Comparison of ENCODE assay signal across 13 cellular contexts in genomic region chr3:193857996-193858395, GRCh38.
DNase-seq lines count a peak whose midpoint lies in the region; ATAC-seq and TF ChIP-seq lines count a peak whose summit lies in the region.
"Had no signal": no experiment of that assay in that cellular context is flagged by ENCODE, and none has a peak within 500 bp of the region (broad histone marks: within the 10 kb centered on the region; RNA-seq: fewer than 3 reads in every experiment).

No MANE protein-coding gene starts in this region.

- no peaks in the 10 kb centered on the region for H3K9me3 ChIP-seq in Loucy (ENCODE audit: insufficient read depth, low read depth, low read length)
- H3K9me3 ChIP-seq in body of pancreas, result no peaks in the 10 kb centered on the region
- no peaks in the 10 kb centered on the region for H3K9me3 ChIP-seq in left lung

- CTCF ChIA-PET in activated CD8-positive, alpha-beta T cell treated with anti-CD3 and anti-CD28 coated beads, Interleukin-2, amount 10 ng/mL, durations not matched to agents 7 days and 5 days (lab: Charles Lee), result no interaction called here

- H3K4me2 ChIP-seq in Loucy (ENCODE audit: low read depth, low read length, poor library complexity, severe bottlenecking), result peak overlapping the region; percentile 4

- peaks cover 62% of the 10 kb centered on the region for H3K4me1 ChIP-seq in Loucy (ENCODE audit: insufficient read depth, low read length, poor library complexity, severe bottlenecking)
- H3K4me1 ChIP-seq in body of pancreas, result peaks cover 10% of the 10 kb centered on the region
- H3K4me1 ChIP-seq in left lung, result peaks cover 0 to 4% of the 10 kb centered on the region in 2 donors

- H3K27ac Mint-ChIP-seq in immature natural killer cell, result no peak overlapping the region
- H3K27ac Mint-ChIP-seq in activated CD8-positive, alpha-beta T cell treated with anti-CD3 and anti-CD28 coated beads, Interleukin-2, amount 10 ng/mL, durations not matched to agents 7 days and 5 days, result no peak overlapping the region
- H3K27ac Mint-ChIP-seq: IgD-negative memory B cell had no signal

- H3F3A ChIP-seq in Loucy (ENCODE audit: low read depth), result no peaks in the 10 kb centered on the region

- peaks cover 0 to 2% (median 0%) of the 10 kb centered on the region in 6 donors for H3K9me3 Mint-ChIP-seq in immature natural killer cell
- no peaks in the 10 kb centered on the region for H3K9me3 Mint-ChIP-seq in activated CD8-positive, alpha-beta T cell treated with anti-CD3 and anti-CD28 coated beads, Interleukin-2, amount 10 ng/mL, durations not matched to agents 7 days and 5 days (ENCODE audit: insufficient read depth)
- H3K9me3 Mint-ChIP-seq: CD8-positive, alpha-beta memory T cell had no signal

- no peak overlapping the region for H3K9ac ChIP-seq in Loucy (ENCODE audit: low read depth, low read length, poor library complexity, severe bottlenecking)

- no peaks in the 10 kb centered on the region for H3K79me2 ChIP-seq in Loucy (ENCODE audit: insufficient read depth, low read length)

- WGBS in body of pancreas, 2 donors, result 70 to 74% methylated on average over 3 of the region's 3 CpGs

- H3K27me3 ChIP-seq in Loucy (ENCODE audit: insufficient read depth, low read length, poor library complexity, severe bottlenecking) (no peaks in the 10 kb centered on the region), body of pancreas (no peaks in the 10 kb centered on the region), left lung (no peaks in the 10 kb centered on the region)

- ATAC-seq in body of pancreas, result peak; percentile 66
- ATAC-seq in left lung, result peak; percentile 67
- ATAC-seq in activated CD8-positive, alpha-beta T cell treated with anti-CD3 and anti-CD28 coated beads, Interleukin-2, amount 10 ng/mL, durations not matched to agents 7 days and 5 days, result no peak
- no peak for ATAC-seq in HG02759 (IDR thresholded peaks at IDR 0.05; ENCODE audit: unreplicated experiment)

- TF ChIP-seq POLR2A in body of pancreas (IDR thresholded peaks at IDR 0.05), result no peak

- no peaks in the 10 kb centered on the region for H3K4me1 Mint-ChIP-seq in immature natural killer cell
- no peaks in the 10 kb centered on the region for H3K4me1 Mint-ChIP-seq in activated CD8-positive, alpha-beta T cell treated with anti-CD3 and anti-CD28 coated beads, Interleukin-2, amount 10 ng/mL, durations not matched to agents 7 days and 5 days (ENCODE audit: low read depth)
- H3K4me1 Mint-ChIP-seq: CD8-positive, alpha-beta memory T cell had no signal

- H2AFZ ChIP-seq in Loucy (ENCODE audit: low read length), result no peak overlapping the region

- no peaks in the 10 kb centered on the region for H3K9me2 ChIP-seq in Loucy (replicated peaks; ENCODE audit: low read depth, low read length)

- no peaks in the 10 kb centered on the region for H4K20me1 ChIP-seq in Loucy (ENCODE audit: insufficient read depth, low read length, poor library complexity, severe bottlenecking)

- no peak overlapping the region for H3K27ac ChIP-seq in body of pancreas
- H3K27ac ChIP-seq in left lung, result no peak overlapping the region
- H3K27ac ChIP-seq: brain microvascular endothelial cell had no signal

- H3K27me3 Mint-ChIP-seq in immature natural killer cell (ENCODE audit: low read depth in 3 of 3), result peaks cover 1 to 2% (median 1%) of the 10 kb centered on the region in 3 donors
- H3K27me3 Mint-ChIP-seq in activated CD8-positive, alpha-beta T cell treated with anti-CD3 and anti-CD28 coated beads, Interleukin-2, amount 10 ng/mL, durations not matched to agents 7 days and 5 days (ENCODE audit: low read depth), result peaks cover 12% of the 10 kb centered on the region
- H3K27me3 Mint-ChIP-seq: IgD-negative memory B cell had no signal

- TF ChIP-seq CTCF in AG09319 (IDR thresholded peaks at IDR 0.05; ENCODE audit: low read depth, low read length) (no peak), Loucy (conservative IDR thresholded peaks at IDR 0.05; ENCODE audit: low read length) (no peak), body of pancreas (IDR thresholded peaks at IDR 0.05) (no peak), left lung (IDR thresholded peaks at IDR 0.05) (no peak)

- POLR2A ChIA-PET in activated CD8-positive, alpha-beta T cell treated with anti-CD3 and anti-CD28 coated beads, Interleukin-2, amount 10 ng/mL, durations not matched to agents 7 days and 5 days (lab: Charles Lee), result no interaction called here

- H3K4me3 ChIP-seq in Loucy (ENCODE audit: low read length, poor library complexity, severe bottlenecking) (no peak overlapping the region), body of pancreas (no peak overlapping the region), left lung (no peak overlapping the region)

- H3K36me3 ChIP-seq in Loucy (ENCODE audit: insufficient read depth, low read length) (no peaks in the 10 kb centered on the region), body of pancreas (replicated peaks in 1 of 2; ENCODE audit: insufficient read depth in 1 of 2, low read depth in 2 of 2) (no peaks in the 10 kb centered on the region), left lung (no peaks in the 10 kb centered on the region)
- H3K36me3 ChIP-seq: brain microvascular endothelial cell had no signal

- intact Hi-C loops in body of pancreas (cut with DNase I), result no loop called here
- intact Hi-C loops in left lung (cut with DNase I), result no loop called here

- no peak overlapping the region for H3K4me3 Mint-ChIP-seq in immature natural killer cell
- no peak overlapping the region for H3K4me3 Mint-ChIP-seq in activated CD8-positive, alpha-beta T cell treated with anti-CD3 and anti-CD28 coated beads, Interleukin-2, amount 10 ng/mL, durations not matched to agents 7 days and 5 days
- H3K4me3 Mint-ChIP-seq: CD8-positive, alpha-beta memory T cell; IgD-negative memory B cell had no signal

- DNase-seq in AG09319 (ENCODE audit: extremely low read depth, low read depth) (peak; percentile 95), body of pancreas (peak in 2 of 4 donors; percentile 51 to 61), left lung (no peak), immature natural killer cell (no peak), cerebellum (ENCODE audit: low spot score) (no peak)
- DNase-seq in activated CD8-positive, alpha-beta T cell treated with anti-CD3 and anti-CD28 coated beads, Interleukin-2, amount 10 ng/mL, durations not matched to agents 7 days and 5 days, result no peak
- DNase-seq: brain microvascular endothelial cell; CD8-positive, alpha-beta memory T cell; stimulated activated naive CD4-positive, alpha-beta T cell treated with Interleukin-2 at 50 U/mL for 16 hours; T-helper 1 cell had no signal

- H3K36me3 Mint-ChIP-seq in immature natural killer cell, result no peaks in the 10 kb centered on the region
- H3K36me3 Mint-ChIP-seq in activated CD8-positive, alpha-beta T cell treated with anti-CD3 and anti-CD28 coated beads, Interleukin-2, amount 10 ng/mL, durations not matched to agents 7 days and 5 days (ENCODE audit: low read depth), result no peaks in the 10 kb centered on the region
- H3K36me3 Mint-ChIP-seq: CD8-positive, alpha-beta memory T cell had no signal

Comparison
In these comparisons a context has a peak if more than half of its experiments do, and no peak if none do; other contexts are left out.
1. ATAC-seq: peak in body of pancreas (single experiment) and left lung (single experiment); none in activated CD8-positive, alpha-beta T cell treated with anti-CD3 and anti-CD28 coated beads, Interleukin-2, amount 10 ng/mL, durations not matched to agents 7 days and 5 days (single experiment) and HG02759 (single experiment).